27 cellular contexts compared by ENCODE assay signal in genomic region chr1:33974147-33974546, GRCh38.
DNase-seq lines count a peak whose midpoint lies in the region; ATAC-seq, FAIRE-seq and TF ChIP-seq lines count a peak whose summit lies in the region.
"Had no signal": no experiment of that assay in that cellular context is flagged by ENCODE, and none has a peak within 500 bp of the region (broad histone marks: within the 10 kb centered on the region; RNA-seq: fewer than 3 reads in every experiment).

No MANE protein-coding gene starts in this region.

- FAIRE-seq in kidney (lab: Jason Lieb, UNC), result no peak
- FAIRE-seq: H1, islet of Langerhans, urothelium cell line had no signal

- H3K4me1 Mint-ChIP-seq in natural killer cell treated with Interleukin-12 subunit alpha and Interleukin-12 subunit beta and Interleukin-15 and Interleukin-18, amount 100 ng/mL, for 72 hours (ENCODE audit: low read depth in 2 of 2), result no peaks in the 10 kb centered on the region
- H3K4me1 Mint-ChIP-seq in natural killer cell, result no peaks in the 10 kb centered on the region
- H3K4me1 Mint-ChIP-seq: activated CD4-positive, alpha-beta memory T cell treated with anti-CD3 and anti-CD28 coated beads, Interleukin-2, amount 10 ng/mL, durations not matched to agents 7 days and 5 days; activated naive CD8-positive, alpha-beta T cell treated with anti-CD3 and anti-CD28 coated beads for 36 hours had no signal

- intact Hi-C loops in natural killer cell (cut with micrococcal nuclease), result no loop called here
- intact Hi-C loops in kidney (cut with DNase I), result no loop called here
- intact Hi-C loops in colonic mucosa (cut with DNase I), result no loop called here

- H3K4me3 ChIP-seq in kidney (ENCODE audit: low read length in 2 of 2) (no peak overlapping the region), colonic mucosa (no peak overlapping the region)
- H3K4me3 ChIP-seq: lower lobe of right lung, smooth muscle cell, suprapubic skin had no signal

- H3K27ac Mint-ChIP-seq in natural killer cell treated with Interleukin-12 subunit alpha and Interleukin-12 subunit beta and Interleukin-15 and Interleukin-18, amount 100 ng/mL, for 72 hours, result no peak overlapping the region
- H3K27ac Mint-ChIP-seq in natural killer cell, result no peak overlapping the region
- H3K27ac Mint-ChIP-seq: activated CD4-positive, alpha-beta memory T cell treated with anti-CD3 and anti-CD28 coated beads, Interleukin-2, amount 10 ng/mL, durations not matched to agents 7 days and 5 days; activated naive CD8-positive, alpha-beta T cell treated with anti-CD3 and anti-CD28 coated beads for 36 hours; effector memory CD8-positive, alpha-beta T cell had no signal

- H3K27me3 ChIP-seq in colonic mucosa, result no peaks in the 10 kb centered on the region

- H3K36me3 Mint-ChIP-seq in natural killer cell treated with Interleukin-12 subunit alpha and Interleukin-12 subunit beta and Interleukin-15 and Interleukin-18, amount 100 ng/mL, for 72 hours, result no peaks in the 10 kb centered on the region
- no peaks in the 10 kb centered on the region for H3K36me3 Mint-ChIP-seq in natural killer cell
- H3K36me3 Mint-ChIP-seq: activated naive CD8-positive, alpha-beta T cell treated with anti-CD3 and anti-CD28 coated beads for 36 hours had no signal

- H3K9me3 ChIP-seq in kidney (ENCODE audit: control insufficient read depth in 1 of 2, low read length in 2 of 2), result no peaks in the 10 kb centered on the region
- no peaks in the 10 kb centered on the region for H3K9me3 ChIP-seq in colonic mucosa
- H3K9me3 ChIP-seq: lower lobe of right lung, suprapubic skin had no signal

- no peaks in the 10 kb centered on the region for H3K9me3 Mint-ChIP-seq in natural killer cell treated with Interleukin-12 subunit alpha and Interleukin-12 subunit beta and Interleukin-15 and Interleukin-18, amount 100 ng/mL, for 72 hours
- no peaks in the 10 kb centered on the region for H3K9me3 Mint-ChIP-seq in natural killer cell
- H3K9me3 Mint-ChIP-seq: activated CD4-positive, alpha-beta memory T cell treated with anti-CD3 and anti-CD28 coated beads, Interleukin-2, amount 10 ng/mL, durations not matched to agents 7 days and 5 days; activated naive CD8-positive, alpha-beta T cell treated with anti-CD3 and anti-CD28 coated beads for 36 hours; effector memory CD8-positive, alpha-beta T cell had no signal

- no peak overlapping the region for H3K27ac ChIP-seq in kidney (ENCODE audit: low read depth in 2 of 2, low read length in 2 of 2)
- H3K27ac ChIP-seq in colonic mucosa, result no peak overlapping the region
- H3K27ac ChIP-seq: C4-2B, lower lobe of right lung, suprapubic skin had no signal

- H3K9ac ChIP-seq in kidney (ENCODE audit: low read length in 2 of 2) (no peak overlapping the region), colonic mucosa (ENCODE audit: low read depth in 2 of 2, low read length in 2 of 2) (no peak overlapping the region)

- ATAC-seq in natural killer cell treated with Interleukin-12 subunit alpha and Interleukin-12 subunit beta and Interleukin-15 and Interleukin-18, amount 100 ng/mL, for 72 hours, result no peak
- no peak for ATAC-seq in natural killer cell
- ATAC-seq: effector memory CD8-positive, alpha-beta T cell; esophagus mucosa; lower lobe of right lung; PC-3 had no signal

- peak; percentile 20 for DNase-seq in natural killer cell treated with Interleukin-12 subunit alpha and Interleukin-12 subunit beta and Interleukin-15 and Interleukin-18, amount 100 ng/mL, for 72 hours (ENCODE audit: low spot score)
- DNase-seq in natural killer cell (no peak), anterior cingulate cortex (lab: John Stamatoyannopoulos, UW) (peak in 35 of 58 donors; percentile 5 to 74 (median 32)), kidney (peak; percentile 75), cerebellum (ENCODE audit: low spot score) (no peak), colonic mucosa (no peak), A172 (ENCODE audit: low spot score) (no peak)
- DNase-seq: activated CD4-positive, alpha-beta memory T cell treated with anti-CD3 and anti-CD28 coated beads, Interleukin-2, amount 10 ng/mL, durations not matched to agents 7 days and 5 days; activated naive CD8-positive, alpha-beta T cell treated with anti-CD3 and anti-CD28 coated beads for 36 hours; effector memory CD8-positive, alpha-beta T cell; foreskin melanocyte; KBM-7; lower lobe of right lung; MM.1S; NCI-H1694; PC-3; SIG-M5; stimulated activated CD4-positive, alpha-beta T cell treated with anti-CD3 and anti-CD28 coated beads, Interleukin-2, amount 100 ng/mL, for 24 hours; SW 1271; T1000 had no signal

- H3K27me3 Mint-ChIP-seq in natural killer cell treated with Interleukin-12 subunit alpha and Interleukin-12 subunit beta and Interleukin-15 and Interleukin-18, amount 100 ng/mL, for 72 hours, result peaks cover 16 to 21% of the 10 kb centered on the region in 2 donors
- peaks cover 14 to 26% of the 10 kb centered on the region in 2 donors for H3K27me3 Mint-ChIP-seq in natural killer cell (ENCODE audit: low read depth in 2 of 2)
- H3K27me3 Mint-ChIP-seq: activated CD4-positive, alpha-beta memory T cell treated with anti-CD3 and anti-CD28 coated beads, Interleukin-2, amount 10 ng/mL, durations not matched to agents 7 days and 5 days; activated naive CD8-positive, alpha-beta T cell treated with anti-CD3 and anti-CD28 coated beads for 36 hours had no signal

- H3K4me3 Mint-ChIP-seq in natural killer cell treated with Interleukin-12 subunit alpha and Interleukin-12 subunit beta and Interleukin-15 and Interleukin-18, amount 100 ng/mL, for 72 hours, result no peak overlapping the region
- no peak overlapping the region for H3K4me3 Mint-ChIP-seq in natural killer cell
- H3K4me3 Mint-ChIP-seq: activated CD4-positive, alpha-beta memory T cell treated with anti-CD3 and anti-CD28 coated beads, Interleukin-2, amount 10 ng/mL, durations not matched to agents 7 days and 5 days; activated naive CD8-positive, alpha-beta T cell treated with anti-CD3 and anti-CD28 coated beads for 36 hours; effector memory CD8-positive, alpha-beta T cell had no signal

- TF ChIP-seq CTCF in natural killer cell (IDR thresholded peaks at IDR 0.05) (no peak), kidney (IDR thresholded peaks at IDR 0.05; ENCODE audit: borderline replicate concordance, extremely low read depth, insufficient read depth) (no peak), colonic mucosa (IDR thresholded peaks at IDR 0.05) (no peak)

- H3K4me1 ChIP-seq in kidney (ENCODE audit: control insufficient read depth in 1 of 2, insufficient read depth in 1 of 2, low read depth in 1 of 2, low read length in 2 of 2), result no peaks in the 10 kb centered on the region
- H3K4me1 ChIP-seq in colonic mucosa, result no peaks in the 10 kb centered on the region
- H3K4me1 ChIP-seq: lower lobe of right lung had no signal

- H3K36me3 ChIP-seq in kidney (ENCODE audit: control insufficient read depth in 1 of 2, insufficient read depth in 2 of 2, low read length in 2 of 2) (no peaks in the 10 kb centered on the region), colonic mucosa (no peaks in the 10 kb centered on the region)
- H3K36me3 ChIP-seq: lower lobe of right lung, suprapubic skin had no signal

Comparison
In these comparisons a context has a peak if more than half of its experiments do, and no peak if none do; other contexts are left out.
1. DNase-seq: peak in natural killer cell treated with Interleukin-12 subunit alpha and Interleukin-12 subunit beta and Interleukin-15 and Interleukin-18, amount 100 ng/mL, for 72 hours (single experiment), anterior cingulate cortex (35 of 58) and kidney (single experiment); none in natural killer cell (single experiment), cerebellum (single experiment), colonic mucosa (single experiment) and A172 (single experiment).